ENCODE assay signal across 19 cellular contexts in genomic region chr9:84343111-84343521, GRCh38. TPM values are rescaled to one million over a fixed set of nuclear protein-coding genes. Genes with fewer than 3 reads are reported as not detected.
DNase-seq lines count a peak whose midpoint lies in the region; ATAC-seq and TF ChIP-seq lines count a peak whose summit lies in the region.
"Had no signal": no experiment of that assay in that cellular context is flagged by ENCODE, and none has a peak within 500 bp of the region (broad histone marks: within the 10 kb centered on the region; RNA-seq: fewer than 3 reads in every experiment).

No MANE protein-coding gene starts in this region.

- no TSS peak for BruUV-seq in IMR-90 (replicated peaks; lab: Mats Ljungman, UMichigan)

- H3K36me3 Mint-ChIP-seq in naive thymus-derived CD8-positive, alpha-beta T cell = no peaks in the 10 kb centered on the region

- dilution Hi-C loops in IMR-90 (cut with HindIII; ENCODE audit: low sequenced_read_pairs, unreplicated experiment) = no loop called here

- DNase-seq in A172 (ENCODE audit: low spot score) (peak; percentile 33), IMR-90 (peak; percentile 52), brain microvascular endothelial cell (peak; percentile 85), right atrium auricular region (ENCODE audit: low spot score) (no peak), NCI-H1417 treated with DMSO at 0.1 percent for 48 hours (lab: John Stamatoyannopoulos, UW) (no peak), cortex of kidney (lab: John Stamatoyannopoulos, UW) (no peak)
- no peak for DNase-seq in naive thymus-derived CD8-positive, alpha-beta T cell
- DNase-seq: activated CD4-positive, alpha-beta T cell treated with anti-CD3 and anti-CD28 coated beads, Interleukin-2, amount 50 U/mL, for 48 hours; amygdala; NCI-H187; SHP77 treated with DMSO at 0.1 percent for 48 hours; small intestine; stimulated activated naive CD8-positive, alpha-beta T cell treated with anti-CD3 and anti-CD28 coated beads, Interleukin-15, Interleukin-2, amounts not matched to agents 100 U/mL and 50 U/mL, for 24 hours had no signal

- H2BK120ac ChIP-seq in IMR-90 (ENCODE audit: low read depth, low read length) = no peak overlapping the region

- H3K27ac ChIP-seq in IMR-90 (ENCODE audit: insufficient read depth, low read length) = no peak overlapping the region
- peak overlapping the region; percentile 74 for H3K27ac ChIP-seq in brain microvascular endothelial cell
- H3K27ac ChIP-seq in right atrium auricular region = peak overlapping the region; percentile 23 to 76
- H3K27ac ChIP-seq: vagina had no signal

- TF ChIP-seq POLR2A in IMR-90 (IDR thresholded peaks at IDR 0.05; ENCODE audit: low read depth, low read length) = no peak

- peaks cover 2% of the 10 kb centered on the region; the same call in 1 of the 2 replicates for H3K27me3 ChIP-seq in IMR-90 (ENCODE audit: control insufficient read depth, insufficient read depth, low read length)
- no peaks in the 10 kb centered on the region for H3K27me3 ChIP-seq in brain microvascular endothelial cell (replicated peaks)
- H3K27me3 ChIP-seq in right atrium auricular region = no peaks in the 10 kb centered on the region
- H3K27me3 ChIP-seq: vagina had no signal

- no peak for TF ChIP-seq RAD21 in IMR-90 (IDR thresholded peaks at IDR 0.05; ENCODE audit: low read length)

- H2AK9ac ChIP-seq in IMR-90 (replicated peaks; ENCODE audit: low read depth, low read length, poor library complexity) = no peak overlapping the region

- no peak overlapping the region for H3K4me2 ChIP-seq in IMR-90 (ENCODE audit: low read depth, low read length)

- peaks cover 0 to 11% (median 5%) of the 10 kb centered on the region in 5 donors for H3K27me3 Mint-ChIP-seq in naive thymus-derived CD8-positive, alpha-beta T cell

- no peak for TF ChIP-seq CTCF in IMR-90 (conservative IDR thresholded peaks at IDR 0.05; ENCODE audit: low read depth, low read length)
- TF ChIP-seq CTCF in brain microvascular endothelial cell (IDR thresholded peaks at IDR 0.05; ENCODE audit: low read depth, low read length, missing control alignments) = no peak
- no peak for TF ChIP-seq CTCF in right atrium auricular region (IDR thresholded peaks at IDR 0.05)

- H3K4me3 Mint-ChIP-seq in naive thymus-derived CD8-positive, alpha-beta T cell = no peak overlapping the region
- H3K4me3 Mint-ChIP-seq: activated T-helper 1 cell treated with anti-CD3 and anti-CD28 coated beads, Interleukin-12 subunit alpha, Interleukin-12 subunit beta, Interleukin-2, Interleukin-4 antibody, amounts not matched to agents 30 ng/mL and 10 ng/mL and 1 ng/mL, durations not matched to agents 14 hours and 24 hours and 36 hours; neural crest cell had no signal

- no peak overlapping the region for H2AK5ac ChIP-seq in IMR-90 (ENCODE audit: low read depth, low read length)

- POLR2A ChIA-PET in IMR-90 (lab: Charles Lee; ENCODE audit: unreplicated experiment) = interaction anchor here (0.5 kb wide), 1 partner anchor 420 kb away, joined by 3 read pairs; no protein-coding TSS in a partner anchor
- POLR2A ChIA-PET in naive thymus-derived CD8-positive, alpha-beta T cell (lab: Charles Lee) = no interaction called here

- intact Hi-C loops in IMR-90 (cut with micrococcal nuclease) = no loop called here

- H3K18ac ChIP-seq in IMR-90 (ENCODE audit: low read depth, low read length) = no peak overlapping the region

- H2BK20ac ChIP-seq in IMR-90 (ENCODE audit: low read depth, low read length) = no peak overlapping the region

- H3K4me1 ChIP-seq in IMR-90 (ENCODE audit: control insufficient read depth, insufficient read depth, low read length) = no peaks in the 10 kb centered on the region
- H3K4me1 ChIP-seq in right atrium auricular region = peaks cover 0 to 23% of the 10 kb centered on the region in 2 donors
- H3K4me1 ChIP-seq: vagina had no signal

- H3K9me3 ChIP-seq in IMR-90 (ENCODE audit: control insufficient read depth, insufficient read depth, low read length) = no peaks in the 10 kb centered on the region
- no peaks in the 10 kb centered on the region for H3K9me3 ChIP-seq in right atrium auricular region
- H3K9me3 ChIP-seq: vagina had no signal

- H3K14ac ChIP-seq in IMR-90 (replicated peaks; ENCODE audit: low read depth, low read length) = no peak overlapping the region

- no peak overlapping the region for H3K23ac ChIP-seq in IMR-90 (ENCODE audit: low read depth, low read length)

- no peak overlapping the region for H4K5ac ChIP-seq in IMR-90 (ENCODE audit: low read depth, low read length)

- H3K4ac ChIP-seq in IMR-90 (ENCODE audit: low read depth, low read length) = no peak overlapping the region

- CTCF ChIA-PET in IMR-90 (lab: Yijun Ruan, JAX) = interaction anchor here (0.7 kb wide), 1 partner anchor 15 kb away, joined by 5 read pairs; no protein-coding TSS in a partner anchor

- no peak overlapping the region for H4K91ac ChIP-seq in IMR-90 (ENCODE audit: insufficient read depth, low read depth, low read length)

- H2AFZ ChIP-seq in IMR-90 (replicated peaks; ENCODE audit: low read length, poor library complexity) = no peak overlapping the region

- ATAC-seq in IMR-90 (ENCODE audit: low read depth) (peak; percentile 89), GM19467 (IDR thresholded peaks at IDR 0.05; ENCODE audit: unreplicated experiment) (no peak)
- no peak for ATAC-seq in naive thymus-derived CD8-positive, alpha-beta T cell
- ATAC-seq: left lobe of liver; stimulated activated naive CD8-positive, alpha-beta T cell treated with anti-CD3 and anti-CD28 coated beads, Interleukin-15, Interleukin-2, amounts not matched to agents 100 U/mL and 50 U/mL, for 24 hours had no signal

- H3K36me3 ChIP-seq in IMR-90 (ENCODE audit: control insufficient read depth, insufficient read depth, low read length) = no peaks in the 10 kb centered on the region
- no peaks in the 10 kb centered on the region for H3K36me3 ChIP-seq in brain microvascular endothelial cell (replicated peaks)
- no peaks in the 10 kb centered on the region for H3K36me3 ChIP-seq in right atrium auricular region
- H3K36me3 ChIP-seq: vagina had no signal

- in situ Hi-C loops in IMR-90 (cut with MboI; ENCODE audit: low sequenced_read_pairs) (no loop called here), brain microvascular endothelial cell (cut with HindIII; ENCODE audit: low pct_ligation_motif_present, low sequenced_read_pairs) (no loop called here)

- no peaks in the 10 kb centered on the region for H3K9me1 ChIP-seq in IMR-90 (ENCODE audit: insufficient read depth, low read length)

- H3K9ac ChIP-seq in IMR-90 (ENCODE audit: low read depth, low read length) = no peak overlapping the region

- H4K20me1 ChIP-seq in IMR-90 (ENCODE audit: insufficient read depth, low read length) = no peaks in the 10 kb centered on the region

- no peaks in the 10 kb centered on the region for H3K9me3 Mint-ChIP-seq in naive thymus-derived CD8-positive, alpha-beta T cell
- H3K9me3 Mint-ChIP-seq: activated T-helper 1 cell treated with anti-CD3 and anti-CD28 coated beads, Interleukin-12 subunit alpha, Interleukin-12 subunit beta, Interleukin-2, Interleukin-4 antibody, amounts not matched to agents 30 ng/mL and 10 ng/mL and 1 ng/mL, durations not matched to agents 14 hours and 24 hours and 36 hours; neural crest cell had no signal

- H3K79me1 ChIP-seq in IMR-90 (ENCODE audit: low read depth in 1 of 2, low read length in 2 of 2) = no peaks in the 10 kb centered on the region

- H3K56ac ChIP-seq in IMR-90 (ENCODE audit: extremely low read depth, insufficient read depth, low read length) = no peak overlapping the region

- no peak overlapping the region for H3K27ac Mint-ChIP-seq in naive thymus-derived CD8-positive, alpha-beta T cell
- H3K27ac Mint-ChIP-seq: activated T-helper 1 cell treated with anti-CD3 and anti-CD28 coated beads, Interleukin-12 subunit alpha, Interleukin-12 subunit beta, Interleukin-2, Interleukin-4 antibody, amounts not matched to agents 30 ng/mL and 10 ng/mL and 1 ng/mL, durations not matched to agents 14 hours and 24 hours and 36 hours had no signal

- H3K4me1 Mint-ChIP-seq in naive thymus-derived CD8-positive, alpha-beta T cell = no peaks in the 10 kb centered on the region

- H4K8ac ChIP-seq in IMR-90 (ENCODE audit: low read depth in 2 of 2, low read length in 2 of 2) = no peak overlapping the region

- H2BK15ac ChIP-seq in IMR-90 (ENCODE audit: low read depth, low read length) = no peak overlapping the region

- WGBS in IMR-90 (ENCODE audit: extremely low coverage in 2 of 2, insufficient read length in 1 of 2), 2 experiments = no CpG with 5 or more reads among the region's 6 CpGs

- no peak overlapping the region for H3K4me3 ChIP-seq in IMR-90 (ENCODE audit: insufficient read depth, low read depth, low read length)
- no peak overlapping the region for H3K4me3 ChIP-seq in brain microvascular endothelial cell (ENCODE audit: low read depth, low read length)
- H3K4me3 ChIP-seq in right atrium auricular region = no peak overlapping the region
- H3K4me3 ChIP-seq: vagina had no signal

- no peak overlapping the region for H2BK5ac ChIP-seq in IMR-90 (ENCODE audit: low read depth, low read length, poor library complexity, severe bottlenecking)

TF ChIP-seq in IMR-90, 13 proteins besides CTCF, POLR2A, EP300 and RAD21:
- TF ChIP-seq RCOR1 (IDR thresholded peaks at IDR 0.05; ENCODE audit: insufficient replicate concordance, low read length) (no peak), FOS (IDR thresholded peaks at IDR 0.05; ENCODE audit: low read depth, low read length) (no peak), MXI1 (IDR thresholded peaks at IDR 0.05; ENCODE audit: borderline replicate concordance, low read depth, low read length) (no peak), SMC3 (IDR thresholded peaks at IDR 0.05; ENCODE audit: low read depth, low read length) (no peak), CEBPB (IDR thresholded peaks at IDR 0.05; ENCODE audit: low read depth, low read length) (no peak), BHLHE40 (IDR thresholded peaks at IDR 0.05; ENCODE audit: low read depth, low read length) (no peak)

RNA-seq across cellular contexts. Expression of gene SLC28A3, which starts 2.6 kb away (rescaled TPM):
- total RNA-seq in A172 (2014; rRNA removed; shearing (Covaris generic)) = 0.55 and 1.0 TPM in 2 replicates
- total RNA-seq in IMR-90 (2012; rRNA removed) (1.9 and 2.2 TPM in 2 replicates), right atrium auricular region (1 to 10 TPM in 1 of 2 donors, under 1 TPM in 1; 0.33 to 4.4 TPM)
- 1.0 and 1.1 TPM in 2 replicates for polyA plus RNA-seq in IMR-90 (2012; rRNA removed)
- 0.33 and 0.38 TPM in 2 replicates for polyA plus RNA-seq in IMR-90 (2012; cell fraction: cytosol; rRNA removed)
- polyA plus RNA-seq in IMR-90 (2012; cell fraction: nucleus; rRNA removed; ENCODE audit: low replicate concordance) = 0.27 and 1.1 TPM in 2 replicates
- not detected for total RNA-seq in naive thymus-derived CD8-positive, alpha-beta T cell
- not detected for polyA plus RNA-seq in naive thymus-derived CD8-positive, alpha-beta T cell
- total RNA-seq: A673, neural crest cell had no signal

Comparison
In these comparisons a context has a peak if more than half of its experiments do, and no peak if none do; other contexts are left out.
1. DNase-seq: peak in A172 (single experiment), IMR-90 (single experiment) and brain microvascular endothelial cell (single experiment); none in right atrium auricular region (single experiment), NCI-H1417 treated with DMSO at 0.1 percent for 48 hours (single experiment), naive thymus-derived CD8-positive, alpha-beta T cell (0 of 10) and cortex of kidney (single experiment).